In the genomic region with DNA sequence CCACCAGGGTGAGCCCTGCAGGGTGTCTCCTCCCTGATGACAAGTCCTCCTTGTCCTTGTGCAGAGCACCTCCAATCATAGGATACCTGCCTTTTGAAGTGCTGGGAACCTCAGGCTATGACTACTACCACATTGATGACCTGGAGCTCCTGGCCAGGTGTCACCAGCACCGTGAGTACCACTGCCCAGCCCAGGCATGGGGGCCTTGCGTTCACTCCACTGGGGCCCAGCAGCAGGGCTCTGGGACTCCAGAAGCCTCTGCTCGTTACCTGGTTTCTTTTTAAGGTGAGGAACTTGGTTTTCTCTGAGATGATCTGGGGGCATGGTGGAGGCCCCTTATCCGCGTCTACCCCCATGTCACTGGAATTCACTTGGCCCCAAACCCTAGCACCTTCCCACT, we compare ENCODE assay signal across 19 cellular contexts.
"Had no signal": no experiment of that assay in that cellular context is flagged by ENCODE, and none has a peak within 500 bp of the region (broad histone marks: within the 10 kb centered on the region; RNA-seq: fewer than 3 reads in every experiment).

No MANE protein-coding gene starts in this region.

- H3K9ac ChIP-seq: KMS-11, SK-N-SH had no signal

- DNase-seq: IMR-90, Kasumi-1, MM.1S, NCI-H1092 treated with DMSO at 0.1 percent for 48 hours, NCI-H1436, NCI-H187, NCI-H2029, NCI-H2081 treated with DMSO at 0.1 percent for 48 hours, NCI-H2171, NCI-H226, NCI-H446, NCI-H510A, NCI-H524 treated with DMSO at 0.1 percent for 48 hours, NCI-H69, NCI-H774, Right ventricle myocardium superior, RPMI8226, SK-N-SH had no signal

- H3K4me2 ChIP-seq: KMS-11, SK-N-SH had no signal

- H3K9me3 ChIP-seq: SK-N-SH had no signal

- H3K27ac ChIP-seq: KMS-11 had no signal
